In the genomic region with DNA sequence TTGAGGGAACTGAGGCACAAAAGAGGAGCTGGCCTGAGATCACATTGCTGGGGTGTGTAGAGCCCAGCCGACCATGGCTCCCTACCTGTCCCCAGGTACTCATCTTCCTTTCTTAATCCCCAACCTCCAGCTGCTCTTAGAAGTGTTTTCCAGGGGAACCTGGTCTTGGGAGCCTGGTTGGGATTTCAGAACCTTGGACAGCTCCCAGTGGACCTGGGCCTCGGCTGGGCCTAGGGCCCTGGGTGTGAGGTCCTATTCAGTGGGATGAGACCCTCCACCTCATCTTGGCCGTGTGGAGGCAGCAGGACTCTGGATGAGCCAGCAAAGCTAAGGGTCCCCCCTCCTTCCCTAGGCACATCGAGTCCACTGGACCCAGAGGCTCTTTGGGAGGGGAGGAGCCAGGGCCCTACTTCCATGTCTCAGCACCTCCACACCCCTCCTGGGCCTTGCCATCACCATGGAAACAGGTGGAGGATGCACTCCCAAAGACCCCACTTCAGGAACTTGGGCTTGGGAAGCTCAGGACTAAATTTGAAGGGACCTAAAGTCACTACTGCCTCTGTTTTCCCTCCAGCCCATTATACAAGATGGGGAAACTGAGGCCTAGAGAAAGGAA, we compare ENCODE assay signal across 9 cellular contexts. TPM values are rescaled to one million over a fixed set of nuclear protein-coding genes. Genes with fewer than 3 reads are reported as not detected.
DNase-seq lines count a peak whose midpoint lies in the region; ATAC-seq, FAIRE-seq and TF ChIP-seq lines count a peak whose summit lies in the region.
"Had no signal": no experiment of that assay in that cellular context is flagged by ENCODE, and none has a peak within 500 bp of the region (broad histone marks: within the 10 kb centered on the region; RNA-seq: fewer than 3 reads in every experiment).

No MANE protein-coding gene starts in this region.

- no peaks in the 10 kb centered on the region for H3K27me3 ChIP-seq in bronchial epithelial cell (ENCODE audit: control insufficient read depth, insufficient read depth, low read length)

- DNase-seq in ELF-1 (ENCODE audit: low read depth, low spot score) (peak; percentile 89), LoVo (ENCODE audit: low spot score) (peak; percentile 69), bronchial epithelial cell (ENCODE audit: low read depth) (peak; percentile 38), mesothelial cell of epicardium (ENCODE audit: low spot score in 2 of 2, unreplicated experiment in 2 of 2) (peak; percentile 57 to 86), frontal cortex (ENCODE audit: low spot score in 2 of 2) (no peak)

- no peak overlapping the region for H3K4me3 ChIP-seq in bronchial epithelial cell (ENCODE audit: low read depth, low read length)

- H3K27ac Mint-ChIP-seq in mesothelial cell of epicardium = no peak overlapping the region
- H3K27ac Mint-ChIP-seq: activated naive CD8-positive, alpha-beta T cell had no signal

- H3K27me3 Mint-ChIP-seq in mesothelial cell of epicardium (ENCODE audit: low read depth) = peaks cover 6% of the 10 kb centered on the region

- FAIRE-seq in bronchial epithelial cell (lab: Jason Lieb, UNC) (no peak), frontal cortex (lab: Jason Lieb, UNC) (no peak)

- H3K9me3 Mint-ChIP-seq in mesothelial cell of epicardium = no peaks in the 10 kb centered on the region

- ATAC-seq in GM19395 (IDR thresholded peaks at IDR 0.05; ENCODE audit: unreplicated experiment) (no peak), HG03354 (IDR thresholded peaks at IDR 0.05; ENCODE audit: poor library complexity, severe bottlenecking, unreplicated experiment) (no peak), GM18517 (IDR thresholded peaks at IDR 0.05; ENCODE audit: unreplicated experiment) (no peak)

- H3K36me3 Mint-ChIP-seq in mesothelial cell of epicardium = no peaks in the 10 kb centered on the region
- H3K36me3 Mint-ChIP-seq: activated naive CD8-positive, alpha-beta T cell had no signal

- no peak overlapping the region for H3K4me3 Mint-ChIP-seq in mesothelial cell of epicardium
- H3K4me3 Mint-ChIP-seq: activated naive CD8-positive, alpha-beta T cell had no signal

- no peaks in the 10 kb centered on the region for H3K36me3 ChIP-seq in bronchial epithelial cell (ENCODE audit: control insufficient read depth, insufficient read depth, low read length)

- TF ChIP-seq CTCF in bronchial epithelial cell (IDR thresholded peaks at IDR 0.05; ENCODE audit: insufficient read depth, low read length, severe bottlenecking) = no peak
- TF ChIP-seq CTCF in mesothelial cell of epicardium (IDR thresholded peaks at IDR 0.05; ENCODE audit: unreplicated experiment) = no peak

- H3K4me1 Mint-ChIP-seq in mesothelial cell of epicardium = no peaks in the 10 kb centered on the region

RNA-seq across cellular contexts. Expression of gene DLGAP4, which starts 38.5 kb away (rescaled TPM):
- total RNA-seq in bronchial epithelial cell = 5.5 and 15.5 TPM in 2 replicates
- 89.4 to 99.1 TPM (median 91.1 TPM) in 3 replicates for total RNA-seq in mesothelial cell of epicardium
- 22.0 TPM for total RNA-seq in frontal cortex

Comparison
In these comparisons a context has a peak if more than half of its experiments do, and no peak if none do; other contexts are left out.
1. DNase-seq: peak in ELF-1 (single experiment), LoVo (single experiment), bronchial epithelial cell (single experiment) and mesothelial cell of epicardium (2 of 2); none in frontal cortex (0 of 2).